ENCODE assay signal across 16 cellular contexts in the genomic region with DNA sequence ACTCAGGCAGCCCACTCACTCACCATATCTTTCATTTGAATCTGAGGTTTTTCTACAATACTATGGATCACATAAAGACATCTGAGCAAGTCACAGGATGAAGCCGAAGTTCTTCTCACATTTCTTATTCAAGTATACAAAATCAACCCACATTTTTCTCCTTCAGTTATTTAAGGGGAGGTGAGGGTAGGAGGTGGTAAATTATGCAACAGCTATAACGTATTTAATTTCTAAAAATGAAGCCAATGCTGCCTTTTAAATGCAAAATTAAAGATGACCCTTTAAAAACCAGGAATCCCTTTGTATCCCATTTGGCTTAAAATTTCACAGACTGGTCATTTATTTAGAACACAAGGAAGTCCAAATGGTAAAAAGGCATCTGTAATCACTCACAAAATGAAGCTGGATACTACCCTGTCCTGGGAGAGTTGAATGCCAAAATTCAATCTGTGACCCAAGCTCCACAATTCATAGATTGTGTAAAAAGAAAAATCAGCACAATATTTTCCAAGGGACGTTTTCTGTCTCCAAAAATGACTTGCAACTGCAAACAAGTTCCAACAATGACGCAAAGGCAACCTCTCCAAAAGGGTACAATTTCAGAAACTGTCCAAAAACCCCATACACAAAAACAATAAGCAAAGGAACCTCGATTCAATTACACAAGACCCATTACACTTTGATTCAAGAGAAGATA. TPM values are rescaled to one million over a fixed set of nuclear protein-coding genes. Genes with fewer than 3 reads are reported as not detected.
DNase-seq lines count a peak whose midpoint lies in the region; ATAC-seq and TF ChIP-seq lines count a peak whose summit lies in the region.
"Had no signal": no experiment of that assay in that cellular context is flagged by ENCODE, and none has a peak within 500 bp of the region (broad histone marks: within the 10 kb centered on the region; RNA-seq: fewer than 3 reads in every experiment).

No MANE protein-coding gene starts in this region.

- peak overlapping the region; percentile 28 for H3K18ac ChIP-seq in mesendoderm (ENCODE audit: low read length)

- no peak for TF ChIP-seq POLR2A in esophagus muscularis mucosa (IDR thresholded peaks at IDR 0.05; ENCODE audit: low read depth)

- no peak overlapping the region for H3K4me3 ChIP-seq in Panc1 (ENCODE audit: low read depth in 2 of 2, low read length in 2 of 2)
- H3K4me3 ChIP-seq in esophagus muscularis mucosa: peak overlapping the region in 1 of 4 donors; percentile 17
- H3K4me3 ChIP-seq in mesendoderm (ENCODE audit: low read length): no peak overlapping the region
- no peak overlapping the region for H3K4me3 ChIP-seq in foreskin fibroblast (ENCODE audit: low read depth in 1 of 2, low read length in 2 of 2)
- H3K4me3 ChIP-seq in effector memory CD4-positive, alpha-beta T cell (ENCODE audit: insufficient read depth, low read depth, low read length, poor library complexity, severe bottlenecking): no peak overlapping the region
- H3K4me3 ChIP-seq: stomach had no signal

- H3K23ac ChIP-seq in mesendoderm (ENCODE audit: low read length): no peak overlapping the region

- POLR2A ChIA-PET in Panc1 (lab: Charles Lee): no interaction called here
- POLR2A ChIA-PET in activated CD4-positive, alpha-beta memory T cell treated with anti-CD3 and anti-CD28 coated beads for 36 hours (lab: Charles Lee): no interaction called here

- intact Hi-C loops in Panc1 (cut with micrococcal nuclease; ENCODE audit: unreplicated experiment): no loop called here
- intact Hi-C loops in esophagus muscularis mucosa (cut with DNase I): loop anchor here (5.0 kb wide), 1 partner anchor 42 kb away; no protein-coding TSS in a partner anchor
- intact Hi-C loops in activated CD4-positive, alpha-beta memory T cell treated with anti-CD3 and anti-CD28 coated beads for 36 hours (cut with micrococcal nuclease): no loop called here

- BruUV-seq in Panc1 (replicated peaks; lab: Mats Ljungman, UMichigan): no TSS peak

- H3K27ac ChIP-seq in Panc1 (ENCODE audit: low read length): peak overlapping the region; percentile 76
- peak overlapping the region; percentile 38 to 60 (median 52) for H3K27ac ChIP-seq in esophagus muscularis mucosa (replicated peaks in 1 of 4)
- H3K27ac ChIP-seq in mesendoderm (ENCODE audit: low read depth, low read length): no peak overlapping the region
- H3K27ac ChIP-seq in effector memory CD4-positive, alpha-beta T cell (ENCODE audit: insufficient read depth, low read length, poor library complexity, severe bottlenecking): no peak overlapping the region

- TF ChIP-seq EP300 in esophagus muscularis mucosa (IDR thresholded peaks at IDR 0.05): no peak

- peaks cover 4% of the 10 kb centered on the region for H3K36me3 Mint-ChIP-seq in activated CD4-positive, alpha-beta memory T cell treated with anti-CD3 and anti-CD28 coated beads for 36 hours
- H3K36me3 Mint-ChIP-seq: natural killer cell had no signal

- H3K9me3 ChIP-seq in Panc1 (ENCODE audit: control insufficient read depth, insufficient read depth, low read depth, low read length) (no peaks in the 10 kb centered on the region), esophagus muscularis mucosa (no peaks in the 10 kb centered on the region)
- H3K9me3 ChIP-seq in effector memory CD4-positive, alpha-beta T cell (ENCODE audit: control insufficient read depth, low read length): no peaks in the 10 kb centered on the region
- H3K9me3 ChIP-seq: stomach had no signal

- DNase-seq in Panc1 (ENCODE audit: low read depth, low spot score) (no peak), esophagus muscularis mucosa (ENCODE audit: extremely low spot score) (no peak), mesendoderm (no peak), superior temporal gyrus (ENCODE audit: extremely low spot score) (peak; percentile 63), foreskin fibroblast (no peak), iPS-NIHi7 (ENCODE audit: extremely low spot score) (no peak)
- DNase-seq in activated CD4-positive, alpha-beta memory T cell treated with anti-CD3 and anti-CD28 coated beads for 36 hours: no peak
- no peak for DNase-seq in effector memory CD4-positive, alpha-beta T cell
- DNase-seq: activated CD8-positive, alpha-beta T cell treated with anti-CD3 and anti-CD28 coated beads for 36 hours; activated effector memory CD4-positive, alpha-beta T cell treated with Interleukin-2 at 50 U/mL for 16 hours; DMS53; effector memory CD8-positive, alpha-beta T cell; kidney; natural killer cell; NCI-H1092 treated with DMSO at 0.1 percent for 48 hours; stomach had no signal

- no peak overlapping the region for H4K5ac ChIP-seq in mesendoderm (ENCODE audit: low read length)

- TF ChIP-seq CTCF in Panc1 (IDR thresholded peaks at IDR 0.05): no peak
- no peak for TF ChIP-seq CTCF in esophagus muscularis mucosa (IDR thresholded peaks at IDR 0.05)
- no peak for TF ChIP-seq CTCF in foreskin fibroblast (IDR thresholded peaks at IDR 0.05; ENCODE audit: low read depth, low read length)

- in situ Hi-C loops in Panc1 (cut with HindIII; ENCODE audit: low pct_unique_long_range_greater_than_20kb, low sequenced_read_pairs): no loop called here

- no peak overlapping the region for H2BK15ac ChIP-seq in mesendoderm (replicated peaks; ENCODE audit: low read depth)

- no peak overlapping the region for H3K4me3 Mint-ChIP-seq in activated CD4-positive, alpha-beta memory T cell treated with anti-CD3 and anti-CD28 coated beads for 36 hours
- H3K4me3 Mint-ChIP-seq: activated CD8-positive, alpha-beta T cell treated with anti-CD3 and anti-CD28 coated beads for 36 hours; effector memory CD8-positive, alpha-beta T cell; natural killer cell had no signal

- CTCF ChIA-PET in Panc1 (lab: Charles Lee): no interaction called here
- CTCF ChIA-PET in activated CD4-positive, alpha-beta memory T cell treated with anti-CD3 and anti-CD28 coated beads for 36 hours (lab: Charles Lee): interaction anchor here (0.6 kb wide), 1 partner anchor 1266 kb away, joined by 3 read pairs; no protein-coding TSS in a partner anchor

- H3K36me3 ChIP-seq in Panc1 (ENCODE audit: control insufficient read depth, insufficient read depth, low read length) (no peaks in the 10 kb centered on the region), esophagus muscularis mucosa (no peaks in the 10 kb centered on the region), mesendoderm (ENCODE audit: control insufficient read depth, insufficient read depth, low read length) (no peaks in the 10 kb centered on the region)
- H3K36me3 ChIP-seq in effector memory CD4-positive, alpha-beta T cell (ENCODE audit: control insufficient read depth, insufficient read depth, low read length): no peaks in the 10 kb centered on the region
- H3K36me3 ChIP-seq: stomach had no signal

- H3K27me3 ChIP-seq in Panc1 (ENCODE audit: control insufficient read depth, insufficient read depth, low read length) (no peaks in the 10 kb centered on the region), esophagus muscularis mucosa (no peaks in the 10 kb centered on the region), mesendoderm (ENCODE audit: insufficient read depth, low read length, poor library complexity) (no peaks in the 10 kb centered on the region)
- no peaks in the 10 kb centered on the region for H3K27me3 ChIP-seq in effector memory CD4-positive, alpha-beta T cell (replicated peaks; ENCODE audit: control insufficient read depth, insufficient read depth, low read length, poor library complexity, severe bottlenecking)
- H3K27me3 ChIP-seq: stomach had no signal

- H4K8ac ChIP-seq in mesendoderm (ENCODE audit: low read depth, low read length): no peak overlapping the region

- no peak overlapping the region for H2AK5ac ChIP-seq in mesendoderm (ENCODE audit: low read length)

- peaks cover 4% of the 10 kb centered on the region for H3K4me1 Mint-ChIP-seq in activated CD4-positive, alpha-beta memory T cell treated with anti-CD3 and anti-CD28 coated beads for 36 hours (ENCODE audit: low read depth)
- H3K4me1 Mint-ChIP-seq: natural killer cell had no signal

- no peak overlapping the region for H3K27ac Mint-ChIP-seq in activated CD4-positive, alpha-beta memory T cell treated with anti-CD3 and anti-CD28 coated beads for 36 hours
- H3K27ac Mint-ChIP-seq: activated CD8-positive, alpha-beta T cell treated with anti-CD3 and anti-CD28 coated beads for 36 hours; effector memory CD8-positive, alpha-beta T cell; natural killer cell had no signal

- H3K9ac ChIP-seq in mesendoderm (ENCODE audit: low read length): no peak overlapping the region

- ATAC-seq in Panc1: no peak
- ATAC-seq: activated CD8-positive, alpha-beta T cell treated with anti-CD3 and anti-CD28 coated beads for 36 hours; effector memory CD8-positive, alpha-beta T cell; natural killer cell had no signal

- 49% methylated on average over 5 of the region's 5 CpGs for WGBS in esophagus muscularis mucosa
- no CpG with 5 or more reads among the region's 5 CpGs for WGBS in mesendoderm (ENCODE audit: extremely low coverage, insufficient coverage, low lambda C conversion rate)

- no peak overlapping the region for H3K56ac ChIP-seq in mesendoderm (ENCODE audit: low read length)

- H3K79me1 ChIP-seq in mesendoderm (ENCODE audit: low read length): peaks cover 17% of the 10 kb centered on the region

- peaks cover 5% of the 10 kb centered on the region for H3K9me3 Mint-ChIP-seq in activated CD4-positive, alpha-beta memory T cell treated with anti-CD3 and anti-CD28 coated beads for 36 hours
- H3K9me3 Mint-ChIP-seq: activated CD8-positive, alpha-beta T cell treated with anti-CD3 and anti-CD28 coated beads for 36 hours; effector memory CD8-positive, alpha-beta T cell; natural killer cell had no signal

- no peak overlapping the region for H3K4ac ChIP-seq in mesendoderm (ENCODE audit: low read depth, low read length)

- no peak overlapping the region for H2BK5ac ChIP-seq in mesendoderm (ENCODE audit: low read length)

- H3K4me1 ChIP-seq in Panc1 (ENCODE audit: control insufficient read depth, insufficient read depth, low read length) (peaks cover 45% of the 10 kb centered on the region), esophagus muscularis mucosa (peaks cover 28 to 50% (median 45%) of the 10 kb centered on the region in 4 donors), mesendoderm (ENCODE audit: control insufficient read depth, low read depth, low read length) (peaks cover 7% of the 10 kb centered on the region)
- H3K4me1 ChIP-seq in effector memory CD4-positive, alpha-beta T cell (ENCODE audit: control insufficient read depth, insufficient read depth, low read length, poor library complexity, severe bottlenecking): no peaks in the 10 kb centered on the region

- H3K4me2 ChIP-seq in mesendoderm (ENCODE audit: low read length): no peak overlapping the region

- H3K27me3 Mint-ChIP-seq in activated CD4-positive, alpha-beta memory T cell treated with anti-CD3 and anti-CD28 coated beads for 36 hours: no peaks in the 10 kb centered on the region
- H3K27me3 Mint-ChIP-seq: activated CD8-positive, alpha-beta T cell treated with anti-CD3 and anti-CD28 coated beads for 36 hours; effector memory CD8-positive, alpha-beta T cell had no signal

- H3K79me2 ChIP-seq in mesendoderm (ENCODE audit: control insufficient read depth, insufficient read depth, low read length): peaks cover 18% of the 10 kb centered on the region

- no peak overlapping the region for H2BK120ac ChIP-seq in mesendoderm (ENCODE audit: low read depth, low read length)

RNA-seq across cellular contexts. Expression of gene EPB41L2, which starts 48.8 kb away (rescaled TPM):
- total RNA-seq in Panc1 (2021; ENCODE audit: unreplicated experiment) (199 TPM), esophagus muscularis mucosa (10 to 100 TPM; 60.1 to 87.2 (median 67.4) TPM)
- 122 TPM for polyA plus RNA-seq in Panc1 (2012; ENCODE audit: insufficient read length)
- polyA plus RNA-seq in mesendoderm (2013, experiment 1 of 2): 87.9 TPM
- polyA plus RNA-seq in mesendoderm (2013, experiment 2 of 2): 87.1 TPM
- 10 to 100 TPM; 30.4 to 37.8 TPM for total RNA-seq in activated CD4-positive, alpha-beta memory T cell treated with anti-CD3 and anti-CD28 coated beads for 36 hours

Comparison
In these comparisons a context has a peak if more than half of its experiments do, and no peak if none do; other contexts are left out.
1. H3K27ac ChIP-seq: peak in Panc1 (single experiment) and esophagus muscularis mucosa (4 of 4); none in mesendoderm (single experiment) and effector memory CD4-positive, alpha-beta T cell (single experiment).